In the genomic region with DNA sequence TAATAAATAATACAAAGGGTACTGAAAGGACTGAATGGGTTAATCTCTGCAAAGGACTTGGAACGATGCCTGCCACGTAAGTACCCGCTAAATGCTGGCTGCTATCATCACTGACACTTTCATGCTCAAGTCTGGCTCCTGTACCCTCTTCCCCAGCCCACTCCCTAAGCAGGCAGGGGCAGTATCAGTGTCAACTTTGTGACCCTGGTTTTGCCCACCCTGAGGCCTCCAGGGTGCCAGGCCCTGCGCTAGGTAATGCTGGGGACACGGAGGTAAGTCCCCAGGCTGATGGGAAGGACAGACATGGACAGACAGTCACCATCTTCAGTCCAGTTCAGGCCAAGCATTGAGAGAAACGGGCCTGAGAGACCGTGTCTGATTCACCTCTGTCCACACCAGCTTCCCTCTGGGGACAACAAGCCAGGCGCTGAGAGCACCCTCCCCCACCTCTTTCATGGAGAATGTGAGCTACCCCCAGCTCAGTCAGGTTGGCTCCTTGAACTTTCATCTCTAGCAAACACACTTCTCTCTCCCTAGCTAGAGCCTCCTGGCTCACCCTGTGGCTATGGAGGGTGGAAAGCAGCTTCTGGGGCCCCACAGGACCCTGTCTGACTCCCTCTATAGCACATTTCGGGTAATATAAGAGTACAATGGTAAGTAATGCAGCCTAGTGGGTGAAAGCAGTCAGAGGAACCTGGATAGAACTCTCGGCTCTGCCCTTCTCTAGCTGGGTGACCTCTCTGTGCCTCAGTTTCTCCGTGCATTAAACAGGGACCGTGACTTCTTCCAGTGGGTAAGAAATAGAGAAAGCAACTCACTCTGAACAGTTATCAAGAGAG, we compare ENCODE assay signal across 1 cellular context.
TF ChIP-seq lines count a peak whose summit lies in the region.

No MANE protein-coding gene starts in this region.

TF ChIP-seq in HepG2, 621 proteins besides CTCF, POLR2A, EP300 and RAD21 (continued from another document):
- TF ChIP-seq, protein P1, sequence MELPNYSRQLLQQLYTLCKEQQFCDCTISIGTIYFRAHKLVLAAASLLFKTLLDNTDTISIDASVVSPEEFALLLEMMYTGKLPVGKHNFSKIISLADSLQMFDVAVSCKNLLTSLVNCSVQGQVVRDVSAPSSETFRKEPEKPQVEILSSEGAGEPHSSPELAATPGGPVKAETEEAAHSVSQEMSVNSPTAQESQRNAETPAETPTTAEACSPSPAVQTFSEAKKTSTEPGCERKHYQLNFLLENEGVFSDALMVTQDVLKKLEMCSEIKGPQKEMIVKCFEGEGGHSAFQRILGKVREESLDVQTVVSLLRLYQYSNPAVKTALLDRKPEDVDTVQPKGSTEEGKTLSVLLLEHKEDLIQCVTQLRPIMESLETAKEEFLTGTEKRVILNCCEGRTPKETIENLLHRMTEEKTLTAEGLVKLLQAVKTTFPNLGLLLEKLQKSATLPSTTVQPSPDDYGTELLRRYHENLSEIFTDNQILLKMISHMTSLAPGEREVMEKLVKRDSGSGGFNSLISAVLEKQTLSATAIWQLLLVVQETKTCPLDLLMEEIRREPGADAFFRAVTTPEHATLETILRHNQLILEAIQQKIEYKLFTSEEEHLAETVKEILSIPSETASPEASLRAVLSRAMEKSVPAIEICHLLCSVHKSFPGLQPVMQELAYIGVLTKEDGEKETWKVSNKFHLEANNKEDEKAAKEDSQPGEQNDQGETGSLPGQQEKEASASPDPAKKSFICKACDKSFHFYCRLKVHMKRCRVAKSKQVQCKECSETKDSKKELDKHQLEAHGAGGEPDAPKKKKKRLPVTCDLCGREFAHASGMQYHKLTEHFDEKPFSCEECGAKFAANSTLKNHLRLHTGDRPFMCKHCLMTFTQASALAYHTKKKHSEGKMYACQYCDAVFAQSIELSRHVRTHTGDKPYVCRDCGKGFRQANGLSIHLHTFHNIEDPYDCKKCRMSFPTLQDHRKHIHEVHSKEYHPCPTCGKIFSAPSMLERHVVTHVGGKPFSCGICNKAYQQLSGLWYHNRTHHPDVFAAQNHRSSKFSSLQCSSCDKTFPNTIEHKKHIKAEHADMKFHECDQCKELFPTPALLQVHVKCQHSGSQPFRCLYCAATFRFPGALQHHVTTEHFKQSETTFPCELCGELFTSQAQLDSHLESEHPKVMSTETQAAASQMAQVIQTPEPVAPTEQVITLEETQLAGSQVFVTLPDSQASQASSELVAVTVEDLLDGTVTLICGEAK (IDR thresholded peaks at IDR 0.05), result no peak
- TF ChIP-seq, protein P1 (CRISPR knock-in tag; IDR thresholded peaks at IDR 0.05), result peak; percentile 50; the same call in 1 of the 2 replicates
- TF ChIP-seq GTF3A (CRISPR knock-in tag; conservative IDR thresholded peaks at IDR 0.05) (no peak), ZKSCAN5 (CRISPR knock-in tag; IDR thresholded peaks at IDR 0.05) (no peak; the same call in 1 of the 2 replicates), ZNF777 (CRISPR knock-in tag; IDR thresholded peaks at IDR 0.05) (no peak), NFE2 (CRISPR knock-in tag; IDR thresholded peaks at IDR 0.05) (no peak), ZBTB1 (CRISPR knock-in tag; IDR thresholded peaks at IDR 0.05; ENCODE audit: borderline replicate concordance) (no peak), MTA3 (CRISPR knock-in tag; IDR thresholded peaks at IDR 0.05) (no peak), KLF13 (CRISPR knock-in tag; IDR thresholded peaks at IDR 0.05) (no peak), ZNF788 (CRISPR knock-in tag; IDR thresholded peaks at IDR 0.05; ENCODE audit: borderline replicate concordance) (0 out of 2 replicates have a peak, but pooled peaks have one; percentile 26), JDP2 (CRISPR knock-in tag; IDR thresholded peaks at IDR 0.05; ENCODE audit: borderline replicate concordance) (no peak), AHR (CRISPR knock-in tag; IDR thresholded peaks at IDR 0.05) (0 out of 2 replicates have a peak, but pooled peaks have one; percentile 49), ZNF33A (CRISPR knock-in tag; IDR thresholded peaks at IDR 0.05; ENCODE audit: borderline replicate concordance) (no peak), ISX (CRISPR knock-in tag; conservative IDR thresholded peaks at IDR 0.05) (no peak), NR3C1 (CRISPR knock-in tag; IDR thresholded peaks at IDR 0.05) (no peak), TBP (CRISPR knock-in tag; IDR thresholded peaks at IDR 0.05) (no peak)
- TF ChIP-seq, protein P2, sequence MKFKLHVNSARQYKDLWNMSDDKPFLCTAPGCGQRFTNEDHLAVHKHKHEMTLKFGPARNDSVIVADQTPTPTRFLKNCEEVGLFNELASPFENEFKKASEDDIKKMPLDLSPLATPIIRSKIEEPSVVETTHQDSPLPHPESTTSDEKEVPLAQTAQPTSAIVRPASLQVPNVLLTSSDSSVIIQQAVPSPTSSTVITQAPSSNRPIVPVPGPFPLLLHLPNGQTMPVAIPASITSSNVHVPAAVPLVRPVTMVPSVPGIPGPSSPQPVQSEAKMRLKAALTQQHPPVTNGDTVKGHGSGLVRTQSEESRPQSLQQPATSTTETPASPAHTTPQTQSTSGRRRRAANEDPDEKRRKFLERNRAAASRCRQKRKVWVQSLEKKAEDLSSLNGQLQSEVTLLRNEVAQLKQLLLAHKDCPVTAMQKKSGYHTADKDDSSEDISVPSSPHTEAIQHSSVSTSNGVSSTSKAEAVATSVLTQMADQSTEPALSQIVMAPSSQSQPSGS (CRISPR knock-in tag; IDR thresholded peaks at IDR 0.05), result peak; percentile 77; the same call in 1 of the 2 replicates
- TF ChIP-seq, protein P3, sequence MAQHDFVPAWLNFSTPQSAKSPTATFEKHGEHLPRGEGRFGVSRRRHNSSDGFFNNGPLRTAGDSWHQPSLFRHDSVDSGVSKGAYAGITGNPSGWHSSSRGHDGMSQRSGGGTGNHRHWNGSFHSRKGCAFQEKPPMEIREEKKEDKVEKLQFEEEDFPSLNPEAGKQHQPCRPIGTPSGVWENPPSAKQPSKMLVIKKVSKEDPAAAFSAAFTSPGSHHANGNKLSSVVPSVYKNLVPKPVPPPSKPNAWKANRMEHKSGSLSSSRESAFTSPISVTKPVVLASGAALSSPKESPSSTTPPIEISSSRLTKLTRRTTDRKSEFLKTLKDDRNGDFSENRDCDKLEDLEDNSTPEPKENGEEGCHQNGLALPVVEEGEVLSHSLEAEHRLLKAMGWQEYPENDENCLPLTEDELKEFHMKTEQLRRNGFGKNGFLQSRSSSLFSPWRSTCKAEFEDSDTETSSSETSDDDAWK (CRISPR knock-in tag; IDR thresholded peaks at IDR 0.05), result no peak
